Comparison of ENCODE assay signal across 8 cellular contexts in genomic region chr15:62389887-62390792, GRCh38. TPM values are rescaled to one million over a fixed set of nuclear protein-coding genes. Genes with fewer than 3 reads are reported as not detected.
DNase-seq lines count a peak whose midpoint lies in the region; TF ChIP-seq lines count a peak whose summit lies in the region.

Gene TLN2, plus strand, starts transcription at chr15:62390550.

- H3K79me2 ChIP-seq in H9 (ENCODE audit: insufficient read depth, low read length) (no peaks in the 10 kb centered on the region), Loucy (ENCODE audit: insufficient read depth, low read length) (no peaks in the 10 kb centered on the region)

- peak within 1 kb of the TSS in 2 of 3 experiments; percentile 97 to 98; a peak in 4 of 7 replicates for H3K27ac Mint-ChIP-seq in H9
- peak within 1 kb of the TSS; percentile 86 for H3K27ac Mint-ChIP-seq in T-helper 2 cell treated with Interferon-gamma antibody and Interleukin-4, amounts not matched to agents 5 μg/mL and 100 μg/mL, for 36 hours

- H3K23ac ChIP-seq in H9 (ENCODE audit: insufficient read length, low read depth, low read length) = no peak within 1 kb of the TSS

- H3K4me1 ChIP-seq in H9 (ENCODE audit: insufficient read depth, low read length) = no peaks in the 10 kb centered on the region
- peaks cover 21% of the 10 kb centered on the region for H3K4me1 ChIP-seq in Loucy (ENCODE audit: insufficient read depth, low read length, poor library complexity, severe bottlenecking)

- H2BK12ac ChIP-seq in H9 (ENCODE audit: insufficient read length, low read depth, low read length) = no peak within 1 kb of the TSS

- H3K9me2 ChIP-seq in Loucy (replicated peaks; ENCODE audit: low read depth, low read length) = no peaks in the 10 kb centered on the region

- peaks cover 12 to 17% of the 10 kb centered on the region in 2 experiments for H3K4me1 Mint-ChIP-seq in H9
- H3K4me1 Mint-ChIP-seq in T-helper 2 cell treated with Interferon-gamma antibody and Interleukin-4, amounts not matched to agents 5 μg/mL and 100 μg/mL, for 36 hours (ENCODE audit: low read depth) = peaks cover 13% of the 10 kb centered on the region

- no peak within 1 kb of the TSS for H2BK20ac ChIP-seq in H9 (ENCODE audit: low read depth, low read length, poor library complexity, severe bottlenecking)

- H2AFZ ChIP-seq in H9 (ENCODE audit: low read length) = peak within 1 kb of the TSS; percentile 9
- peak within 1 kb of the TSS; percentile 97 for H2AFZ ChIP-seq in Loucy (ENCODE audit: low read length)

- H3T11ph ChIP-seq in H9 (ENCODE audit: low read length) = no peak within 1 kb of the TSS

- H2BK120ac ChIP-seq in H9 (ENCODE audit: low read depth, low read length, poor library complexity, severe bottlenecking) = no peak within 1 kb of the TSS

- H2BK5ac ChIP-seq in H9 (ENCODE audit: insufficient read length, low read length) = no peak within 1 kb of the TSS

- no peak within 1 kb of the TSS for H2AK5ac ChIP-seq in H9 (ENCODE audit: insufficient read length, low read length)

- no peak within 1 kb of the TSS for H2BK15ac ChIP-seq in H9 (ENCODE audit: low read depth, low read length)

- peaks cover 16% of the 10 kb centered on the region for H3K23me2 ChIP-seq in H9 (ENCODE audit: insufficient read length, low read depth, low read length, poor library complexity, severe bottlenecking)

- H3K4me2 ChIP-seq in H9 (ENCODE audit: insufficient read depth, insufficient read length, low read length) = peak within 1 kb of the TSS; percentile 68
- H3K4me2 ChIP-seq in Loucy (ENCODE audit: low read depth, low read length, poor library complexity, severe bottlenecking) = peak within 1 kb of the TSS; percentile 91

- H3K27me3 ChIP-seq in H9 (ENCODE audit: insufficient read depth, low read length) (no peaks in the 10 kb centered on the region; the same call in 1 of the 2 replicates), Loucy (ENCODE audit: insufficient read depth, low read length, poor library complexity, severe bottlenecking) (peaks cover 7% of the 10 kb centered on the region)

- no peaks in the 10 kb centered on the region for H3K36me3 ChIP-seq in Loucy (ENCODE audit: insufficient read depth, low read length)

- peak within 1 kb of the TSS; percentile 15 for H4K8ac ChIP-seq in H9 (replicated peaks; ENCODE audit: insufficient read length, low read depth, low read length)

- peaks cover 17% of the 10 kb centered on the region for H3K27me3 Mint-ChIP-seq in H9 (ENCODE audit: low read depth)
- peaks cover 36% of the 10 kb centered on the region for H3K27me3 Mint-ChIP-seq in T-helper 2 cell treated with Interferon-gamma antibody and Interleukin-4, amounts not matched to agents 5 μg/mL and 100 μg/mL, for 36 hours (ENCODE audit: low read depth)

- no peak within 1 kb of the TSS for H3K27ac ChIP-seq in H9 (ENCODE audit: insufficient read length, low read depth, low read length)

- no peak within 1 kb of the TSS for H3K4ac ChIP-seq in H9 (ENCODE audit: low read depth, low read length)

- H3K18ac ChIP-seq in H9 (ENCODE audit: insufficient read length, low read depth, low read length) = peak within 1 kb of the TSS; percentile 59

- H4K91ac ChIP-seq in H9 (ENCODE audit: insufficient read length, low read depth, low read length) = no peak within 1 kb of the TSS

- no peaks in the 10 kb centered on the region for H3K9me3 Mint-ChIP-seq in H9
- no peaks in the 10 kb centered on the region for H3K9me3 Mint-ChIP-seq in T-helper 2 cell treated with Interferon-gamma antibody and Interleukin-4, amounts not matched to agents 5 μg/mL and 100 μg/mL, for 36 hours

- H3K9ac ChIP-seq in H9 (ENCODE audit: extremely low read depth, insufficient read length, low read length) (peak within 1 kb of the TSS; percentile 90), Loucy (ENCODE audit: low read depth, low read length, poor library complexity, severe bottlenecking) (peak within 1 kb of the TSS; percentile 80)

- H4K20me1 ChIP-seq in H9 (ENCODE audit: control insufficient read depth, insufficient read depth, insufficient read length) (no peaks in the 10 kb centered on the region), Loucy (ENCODE audit: insufficient read depth, low read length, poor library complexity, severe bottlenecking) (no peaks in the 10 kb centered on the region)

- H3K79me1 ChIP-seq in H9 (ENCODE audit: insufficient read depth, low read depth, low read length, poor library complexity, severe bottlenecking) = no peaks in the 10 kb centered on the region

- WGBS in H9 (ENCODE audit: extremely low coverage, insufficient read length, low lambda C conversion rate) = no CpG with 5 or more reads among the region's 74 CpGs

- H3K9me3 ChIP-seq in H9 (ENCODE audit: control insufficient read depth, low read depth, low read length) (no peaks in the 10 kb centered on the region), Loucy (ENCODE audit: insufficient read depth, low read depth, low read length) (no peaks in the 10 kb centered on the region)

- no peaks in the 10 kb centered on the region for H3F3A ChIP-seq in Loucy (ENCODE audit: low read depth)

- H3K4me3 Mint-ChIP-seq in H9 = peak within 1 kb of the TSS; percentile 95 to 97
- H3K4me3 Mint-ChIP-seq in T-helper 2 cell treated with Interferon-gamma antibody and Interleukin-4, amounts not matched to agents 5 μg/mL and 100 μg/mL, for 36 hours = peak within 1 kb of the TSS; percentile 95

- peak within 1 kb of the TSS; percentile 24 for H4K5ac ChIP-seq in H9 (ENCODE audit: insufficient read length, low read depth, low read length)

- H3K14ac ChIP-seq in H9 (ENCODE audit: insufficient read depth, low read length) = peak within 1 kb of the TSS; percentile 88

- in situ Hi-C loops in astrocyte of the cerebellum (cut with HindIII; ENCODE audit: low sequenced_read_pairs) = no loop called here

- H3K4me3 ChIP-seq in GM12875 (ENCODE audit: low read depth, low read length) (peak within 1 kb of the TSS; percentile 80), Loucy (ENCODE audit: low read length, poor library complexity, severe bottlenecking) (peak within 1 kb of the TSS; percentile 94), astrocyte of the cerebellum (ENCODE audit: low read depth, low read length) (peak within 1 kb of the TSS; percentile 97)

- H3K36me3 Mint-ChIP-seq in H9 (ENCODE audit: insufficient read depth in 1 of 3, low read depth in 3 of 3) = no peaks in the 10 kb centered on the region
- peaks cover 2% of the 10 kb centered on the region for H3K36me3 Mint-ChIP-seq in T-helper 2 cell treated with Interferon-gamma antibody and Interleukin-4, amounts not matched to agents 5 μg/mL and 100 μg/mL, for 36 hours (ENCODE audit: low read depth)

- H3K56ac ChIP-seq in H9 (ENCODE audit: insufficient read length, low read depth, low read length) = no peak within 1 kb of the TSS

- TF ChIP-seq CTCF in GM12875 (IDR thresholded peaks at IDR 0.05; ENCODE audit: borderline replicate concordance, insufficient read depth, low read depth, low read length) (no peak), H9 (conservative IDR thresholded peaks at IDR 0.05) (no peak), Loucy (conservative IDR thresholded peaks at IDR 0.05; ENCODE audit: low read length) (no peak), astrocyte of the cerebellum (IDR thresholded peaks at IDR 0.05; ENCODE audit: low read depth, low read length, missing control alignments) (no peak)

- DNase-seq in H9 (peak; percentile 69), astrocyte of the cerebellum (ENCODE audit: low read depth) (peak; percentile 32), hippocampal formation (lab: John Stamatoyannopoulos, UW) (peak; percentile 55 to 82), renal cortical epithelial cell (ENCODE audit: low read depth) (peak; percentile 23), DMS153 (lab: John Stamatoyannopoulos, UW) (no peak)
- DNase-seq in T-helper 2 cell treated with Interferon-gamma antibody and Interleukin-4, amounts not matched to agents 5 μg/mL and 100 μg/mL, for 36 hours (ENCODE audit: low spot score) = peak; percentile 72

RNA-seq across cellular contexts. Expression of gene TLN2, which starts in this region (rescaled TPM):
- total RNA-seq in H9 (2021) (12.9 and 15.7 TPM in 2 replicates), renal cortical epithelial cell (10.4 and 36.8 TPM in 2 replicates)
